In the genomic region with DNA sequence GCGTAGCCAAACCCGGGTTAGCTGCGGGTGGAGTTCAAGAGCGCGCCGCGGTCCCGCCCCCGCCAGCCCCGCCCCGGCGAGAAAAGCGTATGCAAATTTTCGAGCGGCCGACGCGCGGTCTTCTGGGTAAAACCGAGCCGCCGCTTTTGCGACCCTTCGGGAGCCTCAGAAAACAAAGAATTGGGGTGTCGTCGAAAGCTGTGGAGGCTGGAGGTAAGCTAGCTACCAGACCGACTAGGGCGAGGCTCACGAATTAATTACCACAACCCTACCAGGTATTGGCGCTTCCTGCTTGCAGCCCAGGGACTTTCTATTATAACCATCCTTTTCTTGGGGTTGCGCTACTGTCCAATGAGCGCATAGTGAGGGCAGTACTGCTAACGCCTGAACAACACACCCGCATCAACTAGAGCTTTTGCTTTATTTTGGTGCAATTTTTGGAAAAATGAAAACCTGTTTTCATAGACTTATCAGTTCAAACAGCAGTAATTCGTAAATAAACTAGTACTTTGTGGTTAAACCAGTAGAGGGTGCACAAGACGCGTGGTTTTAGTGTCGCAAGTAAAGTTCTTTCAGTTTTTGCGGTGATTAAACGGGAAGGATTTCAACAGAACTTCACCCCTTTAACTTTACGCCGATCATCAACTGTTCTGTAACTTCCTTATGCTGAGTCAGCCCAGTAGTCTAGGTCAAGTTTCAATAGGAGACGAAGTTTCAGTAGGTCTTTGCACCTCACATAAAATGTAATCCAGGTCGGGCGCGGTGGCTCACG, we compare ENCODE assay signal across 1 cellular context.
TF ChIP-seq lines count a peak whose summit lies in the region.

A gene (plus strand): TSS at position 318 of the 772 bp plus-strand sequence.

TF ChIP-seq in HepG2, 621 proteins besides CTCF, POLR2A, EP300 and RAD21 (continued from another document and continues in another):
- TF ChIP-seq, protein P1, sequence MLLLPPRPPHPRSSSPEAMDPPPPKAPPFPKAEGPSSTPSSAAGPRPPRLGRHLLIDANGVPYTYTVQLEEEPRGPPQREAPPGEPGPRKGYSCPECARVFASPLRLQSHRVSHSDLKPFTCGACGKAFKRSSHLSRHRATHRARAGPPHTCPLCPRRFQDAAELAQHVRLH (CRISPR knock-in tag; IDR thresholded peaks at IDR 0.05; ENCODE audit: borderline replicate concordance, low read depth) = peak; percentile 68; the same call in 1 of the 2 replicates
- peak; percentile 95; the same call in 1 of the 2 replicates for TF ChIP-seq HOXA9 (CRISPR knock-in tag; IDR thresholded peaks at IDR 0.05; ENCODE audit: borderline replicate concordance)
- TF ChIP-seq, protein P2, sequence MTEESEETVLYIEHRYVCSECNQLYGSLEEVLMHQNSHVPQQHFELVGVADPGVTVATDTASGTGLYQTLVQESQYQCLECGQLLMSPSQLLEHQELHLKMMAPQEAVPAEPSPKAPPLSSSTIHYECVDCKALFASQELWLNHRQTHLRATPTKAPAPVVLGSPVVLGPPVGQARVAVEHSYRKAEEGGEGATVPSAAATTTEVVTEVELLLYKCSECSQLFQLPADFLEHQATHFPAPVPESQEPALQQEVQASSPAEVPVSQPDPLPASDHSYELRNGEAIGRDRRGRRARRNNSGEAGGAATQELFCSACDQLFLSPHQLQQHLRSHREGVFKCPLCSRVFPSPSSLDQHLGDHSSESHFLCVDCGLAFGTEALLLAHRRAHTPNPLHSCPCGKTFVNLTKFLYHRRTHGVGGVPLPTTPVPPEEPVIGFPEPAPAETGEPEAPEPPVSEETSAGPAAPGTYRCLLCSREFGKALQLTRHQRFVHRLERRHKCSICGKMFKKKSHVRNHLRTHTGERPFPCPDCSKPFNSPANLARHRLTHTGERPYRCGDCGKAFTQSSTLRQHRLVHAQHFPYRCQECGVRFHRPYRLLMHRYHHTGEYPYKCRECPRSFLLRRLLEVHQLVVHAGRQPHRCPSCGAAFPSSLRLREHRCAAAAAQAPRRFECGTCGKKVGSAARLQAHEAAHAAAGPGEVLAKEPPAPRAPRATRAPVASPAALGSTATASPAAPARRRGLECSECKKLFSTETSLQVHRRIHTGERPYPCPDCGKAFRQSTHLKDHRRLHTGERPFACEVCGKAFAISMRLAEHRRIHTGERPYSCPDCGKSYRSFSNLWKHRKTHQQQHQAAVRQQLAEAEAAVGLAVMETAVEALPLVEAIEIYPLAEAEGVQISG (CRISPR knock-in tag; IDR thresholded peaks at IDR 0.05) = peak; percentile 86
- TF ChIP-seq ARNT2 (CRISPR knock-in tag; IDR thresholded peaks at IDR 0.05; ENCODE audit: low read depth) = peak; percentile 83
- TF ChIP-seq ZNF205 (CRISPR knock-in tag; IDR thresholded peaks at IDR 0.05) = peak; percentile 90
- no peak for TF ChIP-seq KDM5A (IDR thresholded peaks at IDR 0.05; ENCODE audit: borderline replicate concordance, low read length)
- TF ChIP-seq ZBTB21 (CRISPR knock-in tag; IDR thresholded peaks at IDR 0.05) = peak; percentile 71; the same call in 1 of the 2 replicates
- no peak; the same call in 1 of the 2 replicates for TF ChIP-seq AHR (CRISPR knock-in tag; IDR thresholded peaks at IDR 0.05)
- peak; percentile 88 for TF ChIP-seq ELF3 (CRISPR knock-in tag; IDR thresholded peaks at IDR 0.05)
- peak; percentile 100 for TF ChIP-seq SNAPC2 (CRISPR knock-in tag; IDR thresholded peaks at IDR 0.05)
- TF ChIP-seq MEIS2 (CRISPR knock-in tag; IDR thresholded peaks at IDR 0.05) = peak; percentile 76; the same call in 1 of the 2 replicates
- 0 out of 2 replicates have a peak, but pooled peaks have one; percentile 24 for TF ChIP-seq ZNF644 (CRISPR knock-in tag; IDR thresholded peaks at IDR 0.05; ENCODE audit: low read depth)
- TF ChIP-seq ZNF333 (CRISPR knock-in tag; IDR thresholded peaks at IDR 0.05; ENCODE audit: borderline replicate concordance) = no peak
- TF ChIP-seq FOXA3 (CRISPR knock-in tag; IDR thresholded peaks at IDR 0.05) = peak; percentile 83
- TF ChIP-seq, protein P3, sequence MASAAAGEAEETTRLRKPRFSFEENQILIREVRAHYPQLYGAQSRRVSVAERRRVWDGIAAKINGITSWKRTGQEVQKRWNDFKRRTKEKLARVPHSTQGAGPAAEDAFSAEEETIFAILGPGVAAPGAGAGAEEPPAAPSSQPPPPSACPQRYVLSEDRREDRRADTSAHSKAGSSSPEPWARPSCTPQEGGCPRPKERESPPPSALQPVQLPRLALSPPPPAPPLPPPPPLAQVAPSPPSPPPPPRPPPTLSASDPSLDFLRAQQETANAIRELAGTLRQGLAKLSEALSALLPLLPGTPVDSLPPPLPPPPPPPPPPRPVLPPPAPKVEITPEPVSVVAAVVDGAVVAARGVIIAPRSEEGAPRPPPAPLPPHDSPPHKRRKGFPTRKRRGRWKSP (CRISPR knock-in tag; IDR thresholded peaks at IDR 0.05) = peak; percentile 96
- TF ChIP-seq GPN1 (CRISPR knock-in tag; IDR thresholded peaks at IDR 0.05; ENCODE audit: borderline replicate concordance) = no peak
- peak; percentile 99; the same call in 1 of the 2 replicates for TF ChIP-seq TOE1 (CRISPR knock-in tag; IDR thresholded peaks at IDR 0.05)
- peak; percentile 66; the same call in 1 of the 2 replicates for TF ChIP-seq SMAD1 (CRISPR knock-in tag; IDR thresholded peaks at IDR 0.05; ENCODE audit: borderline replicate concordance, low read depth)
- TF ChIP-seq ZBTB20 (CRISPR knock-in tag; IDR thresholded peaks at IDR 0.05; ENCODE audit: borderline replicate concordance, low read depth) = peak; percentile 77; the same call in 1 of the 2 replicates
- no peak for TF ChIP-seq ZNF496 (CRISPR knock-in tag; IDR thresholded peaks at IDR 0.05; ENCODE audit: insufficient replicate concordance)
- TF ChIP-seq, protein P4, sequence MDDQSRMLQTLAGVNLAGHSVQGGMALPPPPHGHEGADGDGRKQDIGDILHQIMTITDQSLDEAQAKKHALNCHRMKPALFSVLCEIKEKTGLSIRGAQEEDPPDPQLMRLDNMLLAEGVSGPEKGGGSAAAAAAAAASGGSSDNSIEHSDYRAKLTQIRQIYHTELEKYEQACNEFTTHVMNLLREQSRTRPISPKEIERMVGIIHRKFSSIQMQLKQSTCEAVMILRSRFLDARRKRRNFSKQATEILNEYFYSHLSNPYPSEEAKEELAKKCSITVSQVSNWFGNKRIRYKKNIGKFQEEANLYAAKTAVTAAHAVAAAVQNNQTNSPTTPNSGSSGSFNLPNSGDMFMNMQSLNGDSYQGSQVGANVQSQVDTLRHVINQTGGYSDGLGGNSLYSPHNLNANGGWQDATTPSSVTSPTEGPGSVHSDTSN (CRISPR knock-in tag; IDR thresholded peaks at IDR 0.05; ENCODE audit: borderline replicate concordance) = peak; percentile 95
- TF ChIP-seq ZNF564 (CRISPR knock-in tag; IDR thresholded peaks at IDR 0.05) = peak; percentile 79; the same call in 1 of the 2 replicates
- TF ChIP-seq, protein P5, sequence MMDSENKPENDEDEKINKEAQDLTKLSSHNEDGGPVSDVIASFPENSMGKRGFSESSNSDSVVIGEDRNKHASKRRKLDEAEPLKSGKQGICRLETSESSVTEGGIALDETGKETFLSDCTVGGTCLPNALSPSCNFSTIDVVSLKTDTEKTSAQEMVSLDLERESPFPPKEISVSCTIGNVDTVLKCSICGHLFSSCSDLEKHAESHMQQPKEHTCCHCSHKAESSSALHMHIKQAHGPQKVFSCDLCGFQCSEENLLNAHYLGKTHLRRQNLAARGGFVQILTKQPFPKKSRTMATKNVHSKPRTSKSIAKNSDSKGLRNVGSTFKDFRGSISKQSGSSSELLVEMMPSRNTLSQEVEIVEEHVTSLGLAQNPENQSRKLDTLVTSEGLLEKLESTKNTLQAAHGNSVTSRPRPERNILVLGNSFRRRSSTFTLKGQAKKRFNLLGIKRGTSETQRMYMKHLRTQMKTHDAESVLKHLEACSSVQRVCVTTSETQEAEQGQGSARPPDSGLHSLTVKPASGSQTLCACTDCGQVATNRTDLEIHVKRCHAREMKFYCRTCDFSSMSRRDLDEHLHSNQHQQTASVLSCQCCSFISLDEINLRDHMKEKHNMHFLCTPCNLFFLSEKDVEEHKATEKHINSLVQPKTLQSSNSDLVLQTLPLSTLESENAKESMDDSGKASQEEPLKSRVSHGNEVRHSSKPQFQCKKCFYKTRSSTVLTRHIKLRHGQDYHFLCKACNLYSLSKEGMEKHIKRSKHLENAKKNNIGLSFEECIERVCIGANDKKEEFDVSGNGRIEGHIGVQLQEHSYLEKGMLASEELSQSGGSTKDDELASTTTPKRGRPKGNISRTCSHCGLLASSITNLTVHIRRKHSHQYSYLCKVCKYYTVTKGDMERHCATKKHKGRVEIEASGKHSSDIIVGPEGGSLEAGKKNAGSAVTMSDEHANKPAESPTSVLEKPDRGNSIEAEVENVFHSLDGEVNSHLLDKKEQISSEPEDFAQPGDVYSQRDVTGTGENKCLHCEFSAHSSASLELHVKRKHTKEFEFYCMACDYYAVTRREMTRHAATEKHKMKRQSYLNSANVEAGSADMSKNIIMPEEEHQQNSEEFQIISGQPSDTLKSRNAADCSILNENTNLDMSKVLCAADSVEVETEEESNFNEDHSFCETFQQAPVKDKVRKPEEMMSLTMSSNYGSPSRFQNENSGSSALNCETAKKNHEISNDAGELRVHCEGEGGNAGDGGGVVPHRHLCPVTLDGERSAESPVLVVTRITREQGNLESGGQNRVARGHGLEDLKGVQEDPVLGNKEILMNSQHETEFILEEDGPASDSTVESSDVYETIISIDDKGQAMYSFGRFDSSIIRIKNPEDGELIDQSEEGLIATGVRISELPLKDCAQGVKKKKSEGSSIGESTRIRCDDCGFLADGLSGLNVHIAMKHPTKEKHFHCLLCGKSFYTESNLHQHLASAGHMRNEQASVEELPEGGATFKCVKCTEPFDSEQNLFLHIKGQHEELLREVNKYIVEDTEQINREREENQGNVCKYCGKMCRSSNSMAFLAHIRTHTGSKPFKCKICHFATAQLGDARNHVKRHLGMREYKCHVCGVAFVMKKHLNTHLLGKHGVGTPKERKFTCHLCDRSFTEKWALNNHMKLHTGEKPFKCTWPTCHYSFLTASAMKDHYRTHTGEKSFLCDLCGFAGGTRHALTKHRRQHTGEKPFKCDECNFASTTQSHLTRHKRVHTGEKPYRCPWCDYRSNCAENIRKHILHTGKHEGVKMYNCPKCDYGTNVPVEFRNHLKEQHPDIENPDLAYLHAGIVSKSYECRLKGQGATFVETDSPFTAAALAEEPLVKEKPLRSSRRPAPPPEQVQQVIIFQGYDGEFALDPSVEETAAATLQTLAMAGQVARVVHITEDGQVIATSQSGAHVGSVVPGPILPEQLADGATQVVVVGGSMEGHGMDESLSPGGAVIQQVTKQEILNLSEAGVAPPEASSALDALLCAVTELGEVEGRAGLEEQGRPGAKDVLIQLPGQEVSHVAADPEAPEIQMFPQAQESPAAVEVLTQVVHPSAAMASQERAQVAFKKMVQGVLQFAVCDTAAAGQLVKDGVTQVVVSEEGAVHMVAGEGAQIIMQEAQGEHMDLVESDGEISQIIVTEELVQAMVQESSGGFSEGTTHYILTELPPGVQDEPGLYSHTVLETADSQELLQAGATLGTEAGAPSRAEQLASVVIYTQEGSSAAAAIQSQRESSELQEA (CRISPR knock-in tag; IDR thresholded peaks at IDR 0.05; ENCODE audit: not compliant biosample characterization) = peak; percentile 60
- TF ChIP-seq ZBTB38 (CRISPR knock-in tag; IDR thresholded peaks at IDR 0.05) = no peak
- peak; percentile 75; the same call in 1 of the 2 replicates for TF ChIP-seq CEBPB (IDR thresholded peaks at IDR 0.05; ENCODE audit: borderline replicate concordance, low read depth, low read length)
- peak; percentile 45; the same call in 1 of the 2 replicates for TF ChIP-seq ZNF672 (CRISPR knock-in tag; IDR thresholded peaks at IDR 0.05)
- peak; percentile 63 for TF ChIP-seq NFYB (CRISPR knock-in tag; IDR thresholded peaks at IDR 0.05)
- no peak for TF ChIP-seq CBX2 (IDR thresholded peaks at IDR 0.05; ENCODE audit: low read depth, low read length)
- TF ChIP-seq CBX2 (CRISPR knock-in tag; IDR thresholded peaks at IDR 0.05; ENCODE audit: low read depth) = no peak
- TF ChIP-seq KDM3A (CRISPR knock-in tag; IDR thresholded peaks at IDR 0.05; ENCODE audit: low read depth) = peak; percentile 99
- peak; percentile 73 for TF ChIP-seq U2AF1 (optimal IDR thresholded peaks at IDR 0.05; ENCODE audit: low read depth, low read length)
- TF ChIP-seq MZF1 (CRISPR knock-in tag; IDR thresholded peaks at IDR 0.05; ENCODE audit: borderline replicate concordance) = peak; percentile 95; the same call in 1 of the 2 replicates
- peak; percentile 75 for TF ChIP-seq ZSCAN25 (CRISPR knock-in tag; IDR thresholded peaks at IDR 0.05)
- TF ChIP-seq ZNF138 (CRISPR knock-in tag; IDR thresholded peaks at IDR 0.05; ENCODE audit: low read depth) = peak; percentile 64; the same call in 1 of the 2 replicates
- TF ChIP-seq ZNF441 (CRISPR knock-in tag; IDR thresholded peaks at IDR 0.05; ENCODE audit: borderline replicate concordance) = no peak; the same call in none of the 2 replicates
- no peak for TF ChIP-seq PRPF4 (IDR thresholded peaks at IDR 0.05; ENCODE audit: low read depth, low read length, poor library complexity, severe bottlenecking)
- TF ChIP-seq ZNF335 (CRISPR knock-in tag; IDR thresholded peaks at IDR 0.05) = peak; percentile 91; the same call in 1 of the 2 replicates
- peak; percentile 97 for TF ChIP-seq SMAD3 (CRISPR knock-in tag; IDR thresholded peaks at IDR 0.05)
- peak; percentile 68 for TF ChIP-seq PCBP2 (optimal IDR thresholded peaks at IDR 0.05; ENCODE audit: low read depth, low read length, poor library complexity, severe bottlenecking)
- TF ChIP-seq ZNF775 (CRISPR knock-in tag; IDR thresholded peaks at IDR 0.05; ENCODE audit: borderline replicate concordance) = peak; percentile 87; the same call in 1 of the 2 replicates
- TF ChIP-seq, protein P6, sequence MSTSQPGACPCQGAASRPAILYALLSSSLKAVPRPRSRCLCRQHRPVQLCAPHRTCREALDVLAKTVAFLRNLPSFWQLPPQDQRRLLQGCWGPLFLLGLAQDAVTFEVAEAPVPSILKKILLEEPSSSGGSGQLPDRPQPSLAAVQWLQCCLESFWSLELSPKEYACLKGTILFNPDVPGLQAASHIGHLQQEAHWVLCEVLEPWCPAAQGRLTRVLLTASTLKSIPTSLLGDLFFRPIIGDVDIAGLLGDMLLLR (CRISPR knock-in tag; IDR thresholded peaks at IDR 0.05) = no peak
- TF ChIP-seq ZNF589 (CRISPR knock-in tag; conservative IDR thresholded peaks at IDR 0.05) = peak; percentile 94; the same call in 1 of the 2 replicates
- peak; percentile 82; the same call in 1 of the 2 replicates for TF ChIP-seq YEATS2 (CRISPR knock-in tag; IDR thresholded peaks at IDR 0.05; ENCODE audit: borderline replicate concordance)
- peak; percentile 43; the same call in 1 of the 2 replicates for TF ChIP-seq ZNF7 (CRISPR knock-in tag; IDR thresholded peaks at IDR 0.05)
- TF ChIP-seq, protein P7, sequence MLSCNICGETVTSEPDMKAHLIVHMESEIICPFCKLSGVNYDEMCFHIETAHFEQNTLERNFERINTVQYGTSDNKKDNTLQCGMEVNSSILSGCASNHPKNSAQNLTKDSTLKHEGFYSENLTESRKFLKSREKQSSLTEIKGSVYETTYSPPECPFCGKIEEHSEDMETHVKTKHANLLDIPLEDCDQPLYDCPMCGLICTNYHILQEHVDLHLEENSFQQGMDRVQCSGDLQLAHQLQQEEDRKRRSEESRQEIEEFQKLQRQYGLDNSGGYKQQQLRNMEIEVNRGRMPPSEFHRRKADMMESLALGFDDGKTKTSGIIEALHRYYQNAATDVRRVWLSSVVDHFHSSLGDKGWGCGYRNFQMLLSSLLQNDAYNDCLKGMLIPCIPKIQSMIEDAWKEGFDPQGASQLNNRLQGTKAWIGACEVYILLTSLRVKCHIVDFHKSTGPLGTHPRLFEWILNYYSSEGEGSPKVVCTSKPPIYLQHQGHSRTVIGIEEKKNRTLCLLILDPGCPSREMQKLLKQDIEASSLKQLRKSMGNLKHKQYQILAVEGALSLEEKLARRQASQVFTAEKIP (CRISPR knock-in tag; IDR thresholded peaks at IDR 0.05; ENCODE audit: borderline replicate concordance) = no peak
- peak; percentile 7 for TF ChIP-seq SKI (IDR thresholded peaks at IDR 0.05; ENCODE audit: partially characterized antibody)
- peak; percentile 65 for TF ChIP-seq ELF1 (CRISPR knock-in tag; IDR thresholded peaks at IDR 0.05)
